In genomic region chr11:2993000-2993330, GRCh38 we compare ENCODE assay signal across 8 cellular contexts. TPM values are rescaled to one million over a fixed set of nuclear protein-coding genes. Genes with fewer than 3 reads are reported as not detected.
DNase-seq lines count a peak whose midpoint lies in the region; ATAC-seq, FAIRE-seq and TF ChIP-seq lines count a peak whose summit lies in the region.

No MANE protein-coding gene starts in this region.

- no peak for DNase-seq in activated T-cell treated with anti-CD3 and anti-CD28 coated beads, Interleukin-2, amount 50 U/mL, for 72 hours
- DNase-seq in activated T-cell treated with anti-CD3 and anti-CD28 coated beads for 4 hours (no peak), kidney (no peak), tibial artery (no peak), erythroblast (lab: John Stamatoyannopoulos, UW) (no peak)
- no peak for DNase-seq in activated T-helper 1 cell treated with anti-CD3 and anti-CD28 coated beads, Interleukin-12 subunit alpha, Interleukin-12 subunit beta, Interleukin-2, Interleukin-4 antibody, amounts not matched to agents 30 ng/mL and 10 ng/mL and 1 ng/mL, durations not matched to agents 14 hours and 24 hours and 36 hours (ENCODE audit: low spot score)
- DNase-seq in stimulated activated CD4-positive, alpha-beta T cell treated with anti-CD3 and anti-CD28 coated beads, Interleukin-4, amount 100 ng/mL, for 24 hours, result no peak

- peak overlapping the region; percentile 90 to 94 for H3K4me3 Mint-ChIP-seq in activated T-cell treated with anti-CD3 and anti-CD28 coated beads, Interleukin-2, amount 50 U/mL, for 72 hours
- peak overlapping the region; percentile 96 for H3K4me3 Mint-ChIP-seq in activated T-helper 1 cell treated with anti-CD3 and anti-CD28 coated beads, Interleukin-12 subunit alpha, Interleukin-12 subunit beta, Interleukin-2, Interleukin-4 antibody, amounts not matched to agents 30 ng/mL and 10 ng/mL and 1 ng/mL, durations not matched to agents 14 hours and 24 hours and 36 hours

- FAIRE-seq in kidney (lab: Jason Lieb, UNC), result no peak

- peak overlapping the region; percentile 90 for H3K27ac Mint-ChIP-seq in activated T-cell treated with anti-CD3 and anti-CD28 coated beads, Interleukin-2, amount 50 U/mL, for 72 hours
- H3K27ac Mint-ChIP-seq in activated T-helper 1 cell treated with anti-CD3 and anti-CD28 coated beads, Interleukin-12 subunit alpha, Interleukin-12 subunit beta, Interleukin-2, Interleukin-4 antibody, amounts not matched to agents 30 ng/mL and 10 ng/mL and 1 ng/mL, durations not matched to agents 14 hours and 24 hours and 36 hours, result peak overlapping the region; percentile 99

- TF ChIP-seq POLR2A in erythroblast (IDR thresholded peaks at IDR 0.05; ENCODE audit: low read length), result no peak

- peaks cover 23 to 34% of the 10 kb centered on the region in 2 donors for H3K36me3 Mint-ChIP-seq in activated T-cell treated with anti-CD3 and anti-CD28 coated beads, Interleukin-2, amount 50 U/mL, for 72 hours (ENCODE audit: insufficient read depth in 2 of 2)
- peaks cover 13% of the 10 kb centered on the region for H3K36me3 Mint-ChIP-seq in activated T-helper 1 cell treated with anti-CD3 and anti-CD28 coated beads, Interleukin-12 subunit alpha, Interleukin-12 subunit beta, Interleukin-2, Interleukin-4 antibody, amounts not matched to agents 30 ng/mL and 10 ng/mL and 1 ng/mL, durations not matched to agents 14 hours and 24 hours and 36 hours (ENCODE audit: low read depth)

- no peak overlapping the region for H3K27ac ChIP-seq in kidney (ENCODE audit: low read depth in 2 of 2, low read length in 2 of 2)
- no peak overlapping the region for H3K27ac ChIP-seq in tibial artery

- H3K4me1 ChIP-seq in kidney (ENCODE audit: control insufficient read depth in 1 of 2, insufficient read depth in 1 of 2, low read depth in 1 of 2, low read length in 2 of 2) (peaks cover 11 to 15% of the 10 kb centered on the region in 2 donors), tibial artery (peaks cover 0 to 39% (median 33%) of the 10 kb centered on the region in 4 donors)

- TF ChIP-seq CTCF in kidney (IDR thresholded peaks at IDR 0.05; ENCODE audit: borderline replicate concordance, extremely low read depth, insufficient read depth) (no peak), tibial artery (IDR thresholded peaks at IDR 0.05) (no peak)

- no peak for ATAC-seq in activated T-cell treated with anti-CD3 and anti-CD28 coated beads, Interleukin-2, amount 50 U/mL, for 72 hours (replicated peaks in 1 of 2)
- ATAC-seq in HG03354 (IDR thresholded peaks at IDR 0.05; ENCODE audit: poor library complexity, severe bottlenecking, unreplicated experiment), result no peak

- H3K36me3 ChIP-seq in kidney (ENCODE audit: control insufficient read depth in 1 of 2, insufficient read depth in 2 of 2, low read length in 2 of 2) (no peaks in the 10 kb centered on the region), tibial artery (no peaks in the 10 kb centered on the region)

- no peaks in the 10 kb centered on the region for H3K9me3 Mint-ChIP-seq in activated T-cell treated with anti-CD3 and anti-CD28 coated beads, Interleukin-2, amount 50 U/mL, for 72 hours
- H3K9me3 Mint-ChIP-seq in activated T-helper 1 cell treated with anti-CD3 and anti-CD28 coated beads, Interleukin-12 subunit alpha, Interleukin-12 subunit beta, Interleukin-2, Interleukin-4 antibody, amounts not matched to agents 30 ng/mL and 10 ng/mL and 1 ng/mL, durations not matched to agents 14 hours and 24 hours and 36 hours, result no peaks in the 10 kb centered on the region

- H3K27me3 ChIP-seq in tibial artery, result no peaks in the 10 kb centered on the region

- peak overlapping the region in 1 of 2 donors; percentile 62 for H3K9ac ChIP-seq in kidney (ENCODE audit: low read length in 2 of 2)

- no peaks in the 10 kb centered on the region for H3K27me3 Mint-ChIP-seq in activated T-cell treated with anti-CD3 and anti-CD28 coated beads, Interleukin-2, amount 50 U/mL, for 72 hours (ENCODE audit: low read depth)
- no peaks in the 10 kb centered on the region for H3K27me3 Mint-ChIP-seq in activated T-helper 1 cell treated with anti-CD3 and anti-CD28 coated beads, Interleukin-12 subunit alpha, Interleukin-12 subunit beta, Interleukin-2, Interleukin-4 antibody, amounts not matched to agents 30 ng/mL and 10 ng/mL and 1 ng/mL, durations not matched to agents 14 hours and 24 hours and 36 hours (ENCODE audit: insufficient read depth)

- peaks cover 35% of the 10 kb centered on the region for H3K4me1 Mint-ChIP-seq in activated T-cell treated with anti-CD3 and anti-CD28 coated beads, Interleukin-2, amount 50 U/mL, for 72 hours (ENCODE audit: low read depth)
- peaks cover 25% of the 10 kb centered on the region for H3K4me1 Mint-ChIP-seq in activated T-helper 1 cell treated with anti-CD3 and anti-CD28 coated beads, Interleukin-12 subunit alpha, Interleukin-12 subunit beta, Interleukin-2, Interleukin-4 antibody, amounts not matched to agents 30 ng/mL and 10 ng/mL and 1 ng/mL, durations not matched to agents 14 hours and 24 hours and 36 hours (ENCODE audit: low read depth)

- H3K4me3 ChIP-seq in kidney (ENCODE audit: low read length in 2 of 2) (peak overlapping the region; percentile 51 to 75), tibial artery (peak overlapping the region; percentile 81 to 89)

- intact Hi-C loops in activated T-helper 1 cell treated with anti-CD3 and anti-CD28 coated beads, Interleukin-12 subunit alpha, Interleukin-12 subunit beta, Interleukin-2, Interleukin-4 antibody, amounts not matched to agents 30 ng/mL and 10 ng/mL and 1 ng/mL, durations not matched to agents 14 hours and 24 hours and 36 hours (cut with micrococcal nuclease), result loop anchor here (1.0 to 10.0 kb wide), 7 partner anchors 21 to 1138 kb away; partner anchors contain the start of genes CARS1, LSP1, NUP98 and TSSC4
- intact Hi-C loops in kidney (cut with DNase I) (no loop called here), tibial artery (cut with DNase I; ENCODE audit: low total_unique reads) (no loop called here)

- no peaks in the 10 kb centered on the region for H3K9me3 ChIP-seq in kidney (ENCODE audit: control insufficient read depth in 1 of 2, low read length in 2 of 2)
- no peaks in the 10 kb centered on the region for H3K9me3 ChIP-seq in tibial artery

RNA-seq across cellular contexts. Expression of gene NAP1L4, which starts 0.8 kb away (rescaled TPM):
- 100 to 1,000 TPM; 421 to 504 TPM for total RNA-seq in activated T-cell treated with anti-CD3 and anti-CD28 coated beads, Interleukin-2, amount 50 U/mL, for 72 hours
- total RNA-seq in activated T-helper 1 cell treated with anti-CD3 and anti-CD28 coated beads, Interleukin-12 subunit alpha, Interleukin-12 subunit beta, Interleukin-2, Interleukin-4 antibody, amounts not matched to agents 30 ng/mL and 10 ng/mL and 1 ng/mL, durations not matched to agents 14 hours and 24 hours and 36 hours, result 284 and 285 TPM in 2 replicates
- 133 TPM for total RNA-seq in kidney
- polyA plus RNA-seq in kidney (ENCODE audit: insufficient read depth, low read depth, low replicate concordance), result 120 TPM
